Comparison of ENCODE assay signal across 22 cellular contexts in genomic region chr15:96992817-96993216, GRCh38.
"Had no signal": no experiment of that assay in that cellular context is flagged by ENCODE, and none has a peak within 500 bp of the region (broad histone marks: within the 10 kb centered on the region; RNA-seq: fewer than 3 reads in every experiment).

No MANE protein-coding gene starts in this region.

- H3K27me3 Mint-ChIP-seq: activated CD8-positive, alpha-beta T cell treated with anti-CD3 and anti-CD28 coated beads for 36 hours; brain; central memory CD8-positive, alpha-beta T cell; effector memory CD8-positive, alpha-beta T cell; stimulated activated naive CD8-positive, alpha-beta T cell treated with anti-CD3 and anti-CD28 coated beads, Interleukin-15, Interleukin-2, amounts not matched to agents 100 ng/mL and 50 ng/mL, for 24 hours; T-cell; type B pancreatic cell had no signal

- H3K4me3 Mint-ChIP-seq: activated CD8-positive, alpha-beta T cell treated with anti-CD3 and anti-CD28 coated beads for 36 hours; activated T-cell treated with anti-CD3 and anti-CD28 coated beads, Interleukin-2, amount 50 U/mL, for 72 hours; brain; central memory CD8-positive, alpha-beta T cell; effector memory CD8-positive, alpha-beta T cell; neural progenitor cell; stimulated activated naive CD8-positive, alpha-beta T cell treated with anti-CD3 and anti-CD28 coated beads, Interleukin-15, Interleukin-2, amounts not matched to agents 100 ng/mL and 50 ng/mL, for 24 hours; T-cell; type B pancreatic cell had no signal

- H3K27ac Mint-ChIP-seq: activated CD8-positive, alpha-beta T cell treated with anti-CD3 and anti-CD28 coated beads for 36 hours; activated naive CD4-positive, alpha-beta T cell treated with anti-CD3 and anti-CD28 coated beads, Interleukin-2, amount 50 U/mL, for 72 hours; activated T-cell treated with anti-CD3 and anti-CD28 coated beads, Interleukin-2, amount 50 U/mL, for 72 hours; brain; effector memory CD8-positive, alpha-beta T cell; neural progenitor cell; stimulated activated naive CD8-positive, alpha-beta T cell treated with anti-CD3 and anti-CD28 coated beads, Interleukin-15, Interleukin-2, amounts not matched to agents 100 ng/mL and 50 ng/mL, for 24 hours; T-cell; type B pancreatic cell had no signal

- H3K36me3 Mint-ChIP-seq: brain, neural progenitor cell, T-cell, type B pancreatic cell had no signal

- DNase-seq: activated CD4-positive, alpha-beta T cell treated with anti-CD3 and anti-CD28 coated beads for 4 hours; activated CD8-positive, alpha-beta T cell treated with anti-CD3 and anti-CD28 coated beads for 36 hours; activated gamma-delta T cell; activated T-cell treated with anti-CD3 and anti-CD28 coated beads, Interleukin-2, amount 50 U/mL, for 72 hours; amygdala; cortex of kidney; effector memory CD8-positive, alpha-beta T cell; gastrocnemius medialis; left colon; mammary epithelial cell; ovary; sigmoid colon; spleen; T-cell; T-helper 9 cell had no signal

- H3K4me3 ChIP-seq: gastrocnemius medialis, neural progenitor cell, ovary, sigmoid colon, spleen, suprapubic skin had no signal

- H3K4me1 Mint-ChIP-seq: brain; central memory CD8-positive, alpha-beta T cell; neural progenitor cell; T-cell had no signal

- ATAC-seq: activated CD8-positive, alpha-beta T cell treated with anti-CD3 and anti-CD28 coated beads for 36 hours; activated naive CD4-positive, alpha-beta T cell treated with anti-CD3 and anti-CD28 coated beads, Interleukin-2, amount 50 U/mL, for 72 hours; activated T-cell treated with anti-CD3 and anti-CD28 coated beads, Interleukin-2, amount 50 U/mL, for 72 hours; effector memory CD8-positive, alpha-beta T cell; gastrocnemius medialis; left colon; T-cell had no signal
